15 cellular contexts compared by ENCODE assay signal in the genomic region with DNA sequence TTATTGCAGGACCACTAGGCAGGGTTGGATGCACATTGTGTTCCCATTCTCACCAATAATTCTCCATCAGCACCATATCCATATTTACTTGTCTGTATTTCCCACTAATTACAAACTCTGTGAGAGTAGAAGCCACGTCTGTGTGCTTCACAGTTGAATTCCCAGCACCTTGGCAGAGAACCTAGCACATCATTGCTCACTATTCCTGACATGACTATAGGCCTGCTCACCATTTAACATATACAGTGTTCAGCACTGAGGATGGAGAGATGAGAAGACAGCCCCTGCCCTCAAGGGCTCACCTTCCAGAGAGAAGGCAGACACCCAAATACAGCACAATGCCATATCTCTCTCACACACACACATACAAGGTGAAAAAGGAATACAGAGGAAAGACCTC. TPM values are rescaled to one million over a fixed set of nuclear protein-coding genes. Genes with fewer than 3 reads are reported as not detected.
A peak's percentile ranks its signal among the peaks of the same experiment; 100 is the strongest.
DNase-seq lines count a peak whose midpoint lies in the region; ATAC-seq and TF ChIP-seq lines count a peak whose summit lies in the region.
"Had no signal": no experiment of that assay in that cellular context is flagged by ENCODE, and none has a peak within 500 bp of the region (broad histone marks: within the 10 kb centered on the region; RNA-seq: fewer than 3 reads in every experiment).

No MANE protein-coding gene starts in this region.

- H3K4me1 ChIP-seq in DOHH2 (ENCODE audit: control insufficient read depth, low read length): peaks cover 42% of the 10 kb centered on the region
- H3K4me1 ChIP-seq in adrenal gland (replicated peaks in 1 of 2): peaks cover 15 to 55% of the 10 kb centered on the region in 2 donors

- H3K4me2 ChIP-seq in DOHH2 (ENCODE audit: low read length): peak overlapping the region; percentile 31

- TF ChIP-seq CTCF in DOHH2 (IDR thresholded peaks at IDR 0.05; ENCODE audit: low read depth, low read length, poor library complexity, severe bottlenecking) (no peak), nephron (IDR thresholded peaks at IDR 0.05; ENCODE audit: unreplicated experiment in 3 of 3) (no peak), adrenal gland (IDR thresholded peaks at IDR 0.05) (no peak)

- H3K27ac Mint-ChIP-seq in activated CD4-positive, alpha-beta T cell treated with anti-CD3 and anti-CD28 coated beads for 36 hours: peak overlapping the region; percentile 94
- H3K27ac Mint-ChIP-seq in activated naive CD8-positive, alpha-beta T cell: peak overlapping the region; percentile 100
- H3K27ac Mint-ChIP-seq in nephron: peak overlapping the region in 1 of 3 experiments; percentile 5

- peaks cover 73% of the 10 kb centered on the region for H3K4me1 Mint-ChIP-seq in activated CD4-positive, alpha-beta T cell treated with anti-CD3 and anti-CD28 coated beads for 36 hours
- H3K4me1 Mint-ChIP-seq in activated naive CD8-positive, alpha-beta T cell (ENCODE audit: low read depth): peaks cover 72% of the 10 kb centered on the region
- H3K4me1 Mint-ChIP-seq in nephron: peaks cover 44% of the 10 kb centered on the region

- H3K27me3 Mint-ChIP-seq in activated CD4-positive, alpha-beta T cell treated with anti-CD3 and anti-CD28 coated beads for 36 hours: no peaks in the 10 kb centered on the region
- no peaks in the 10 kb centered on the region for H3K27me3 Mint-ChIP-seq in activated naive CD8-positive, alpha-beta T cell
- no peaks in the 10 kb centered on the region for H3K27me3 Mint-ChIP-seq in nephron (ENCODE audit: low read depth)

- no peaks in the 10 kb centered on the region for H3K9me3 Mint-ChIP-seq in activated CD4-positive, alpha-beta T cell treated with anti-CD3 and anti-CD28 coated beads for 36 hours (ENCODE audit: low read depth)
- no peaks in the 10 kb centered on the region for H3K9me3 Mint-ChIP-seq in activated naive CD8-positive, alpha-beta T cell (ENCODE audit: low read depth)
- H3K9me3 Mint-ChIP-seq in nephron: no peaks in the 10 kb centered on the region

- H3K4me3 ChIP-seq in DOHH2 (ENCODE audit: low read length) (peak overlapping the region; percentile 0; the same call in 1 of the 2 replicates), adrenal gland (no peak overlapping the region)
- H3K4me3 ChIP-seq: K562, left lung, psoas muscle, spleen had no signal

- no peaks in the 10 kb centered on the region for H3F3A ChIP-seq in DOHH2 (ENCODE audit: control insufficient read depth, insufficient read depth)

- no peaks in the 10 kb centered on the region for H3K9me3 ChIP-seq in DOHH2 (ENCODE audit: control insufficient read depth, insufficient read depth, low read length)
- no peaks in the 10 kb centered on the region for H3K9me3 ChIP-seq in adrenal gland (replicated peaks in 1 of 3)
- H3K9me3 ChIP-seq: left lung, psoas muscle, spleen had no signal

- H3K27me3 ChIP-seq in DOHH2 (ENCODE audit: control insufficient read depth, low read length) (no peaks in the 10 kb centered on the region), adrenal gland (no peaks in the 10 kb centered on the region)
- H3K27me3 ChIP-seq: left lung, spleen had no signal

- no peak for TF ChIP-seq POLR2A in adrenal gland (IDR thresholded peaks at IDR 0.05)

- peaks cover 75% of the 10 kb centered on the region for H3K36me3 Mint-ChIP-seq in activated CD4-positive, alpha-beta T cell treated with anti-CD3 and anti-CD28 coated beads for 36 hours (ENCODE audit: low read depth)
- peaks cover 22% of the 10 kb centered on the region for H3K36me3 Mint-ChIP-seq in activated naive CD8-positive, alpha-beta T cell
- peaks cover 4% of the 10 kb centered on the region for H3K36me3 Mint-ChIP-seq in nephron (ENCODE audit: low read depth)

- peak overlapping the region; percentile 93 for H3K4me3 Mint-ChIP-seq in activated CD4-positive, alpha-beta T cell treated with anti-CD3 and anti-CD28 coated beads for 36 hours
- H3K4me3 Mint-ChIP-seq in activated naive CD8-positive, alpha-beta T cell: peak overlapping the region; percentile 70
- peak overlapping the region in 2 of 3 experiments; percentile 0 to 41 for H3K4me3 Mint-ChIP-seq in nephron

- H3K79me2 ChIP-seq in DOHH2 (ENCODE audit: control insufficient read depth, low read length): peaks cover 91% of the 10 kb centered on the region

- peak; percentile 6 for ATAC-seq in activated CD4-positive, alpha-beta T cell treated with anti-CD3 and anti-CD28 coated beads for 36 hours
- no peak for ATAC-seq in GM18861 (IDR thresholded peaks at IDR 0.05; ENCODE audit: unreplicated experiment)
- ATAC-seq: K562, left lung, psoas muscle had no signal

- POLR2A ChIA-PET in activated CD4-positive, alpha-beta T cell treated with anti-CD3 and anti-CD28 coated beads for 36 hours (lab: Charles Lee): interaction anchor here (0.7 to 0.8 kb wide), 2 partner anchors 33 to 223 kb away, joined by 3 to 6 read pairs; no protein-coding TSS in a partner anchor

- DNase-seq in activated CD4-positive, alpha-beta T cell treated with anti-CD3 and anti-CD28 coated beads for 36 hours: peak; percentile 23
- no peak for DNase-seq in activated CD4-positive, alpha-beta T cell treated with anti-CD3 and anti-CD28 coated beads for 1 hour
- DNase-seq in OCI-M2 (lab: John Stamatoyannopoulos, UW; ENCODE audit: unreplicated experiment) (no peak), adrenal gland (no peak)
- DNase-seq: left lung; NCI-H2081 treated with DMSO at 0.1 percent for 48 hours; psoas muscle; spleen; stimulated activated naive CD4-positive, alpha-beta T cell treated with Interleukin-2 at 50 U/mL for 16 hours; WERI-Rb-1 had no signal

- intact Hi-C loops in activated CD4-positive, alpha-beta T cell treated with anti-CD3 and anti-CD28 coated beads for 36 hours (cut with DNase I, micrococcal nuclease): loop anchor here in 1 of 2 experiments (10.0 kb wide), 3 partner anchors 451 to 1129 kb away; partner anchors contain the start of genes BCL2L2, CHD8, PPP1R3E and PSMB5
- intact Hi-C loops in adrenal gland (cut with DNase I): no loop called here

- H3K27ac ChIP-seq in DOHH2 (ENCODE audit: low read depth, low read length) (no peak overlapping the region), adrenal gland (peak overlapping the region in 1 of 5 donors; percentile 3)
- H3K27ac ChIP-seq: left lung, psoas muscle, WERI-Rb-1 had no signal

- no peaks in the 10 kb centered on the region for H3K9me2 ChIP-seq in DOHH2 (replicated peaks; ENCODE audit: control insufficient read depth, low read length)

- no peaks in the 10 kb centered on the region for H4K20me1 ChIP-seq in DOHH2 (ENCODE audit: control insufficient read depth, insufficient read depth, low read depth, low read length)

- 74 to 90% (median 82%) methylated on average over 1 of the region's 1 CpG for WGBS in adrenal gland, 4 donors

- CTCF ChIA-PET in activated CD4-positive, alpha-beta T cell treated with anti-CD3 and anti-CD28 coated beads for 36 hours (lab: Charles Lee): interaction anchor here (0.5 to 19.8 kb wide), 4 partner anchors 15 to 129 kb away, joined by 4 to 342 read pairs (median 6); partner anchors contain the start of gene ABHD4

- H3K36me3 ChIP-seq in DOHH2 (ENCODE audit: control insufficient read depth, low read length) (peaks cover 23% of the 10 kb centered on the region), adrenal gland (replicated peaks in 1 of 2) (no peaks in the 10 kb centered on the region)

RNA-seq across cellular contexts. Expression of gene DAD1, which starts 5.0 kb away (rescaled TPM):
- 100 to 1,000 TPM; 265 to 302 TPM for total RNA-seq in activated CD4-positive, alpha-beta T cell treated with anti-CD3 and anti-CD28 coated beads for 36 hours
- 100 to 1,000 TPM; 203 to 382 (median 291) TPM for total RNA-seq in adrenal gland
- polyA plus RNA-seq in adrenal gland: 100 to 1,000 TPM in 2 of 3 donors, 10 to 100 TPM in 1; 91.8 to 537 (median 190) TPM

RNA-seq across cellular contexts. Expression of gene ABHD4, which starts 14.1 kb away (rescaled TPM):
- 10 to 100 TPM in 1 of 2 experiments, 1 to 10 TPM in 1; 8.3 to 10.5 TPM for total RNA-seq in activated CD4-positive, alpha-beta T cell treated with anti-CD3 and anti-CD28 coated beads for 36 hours
- total RNA-seq in adrenal gland: 10 to 100 TPM; 21.4 to 93.4 (median 48.8) TPM
- 10 to 100 TPM; 23.3 to 44.5 (median 41.8) TPM for polyA plus RNA-seq in adrenal gland

Comparison
In these comparisons a context has a peak if more than half of its experiments do, and no peak if none do; other contexts are left out.
1. H3K4me3 Mint-ChIP-seq: peak in every context shown above with its lines; median percentile 93 in activated CD4-positive, alpha-beta T cell treated with anti-CD3 and anti-CD28 coated beads for 36 hours; 70 in activated naive CD8-positive, alpha-beta T cell; 20 in nephron.